27 cellular contexts compared by ENCODE assay signal in genomic region chr11:62648185-62648966, GRCh38.
"Had no signal": no experiment of that assay in that cellular context is flagged by ENCODE, and none has a peak within 500 bp of the region (broad histone marks: within the 10 kb centered on the region; RNA-seq: fewer than 3 reads in every experiment).

No MANE protein-coding gene starts in this region.

- H3K4me2 ChIP-seq: neural progenitor cell had no signal

- H3K27me3 Mint-ChIP-seq: activated CD4-positive, alpha-beta memory T cell treated with anti-CD3 and anti-CD28 coated beads for 36 hours; activated CD4-positive, alpha-beta T cell treated with anti-CD3 and anti-CD28 coated beads, Interleukin-2, amount 10 ng/mL, durations not matched to agents 24 days and 14 days; central memory CD8-positive, alpha-beta T cell; stimulated activated naive CD8-positive, alpha-beta T cell treated with anti-CD3 and anti-CD28 coated beads, Interleukin-15, Interleukin-2, amounts not matched to agents 100 ng/mL and 50 ng/mL, for 24 hours had no signal

- H3K27me3 ChIP-seq: esophagus squamous epithelium, heart right ventricle, left lung, neural progenitor cell had no signal

- ATAC-seq: activated T-cell treated with anti-CD3 and anti-CD28 coated beads, Interleukin-2, amount 50 U/mL, for 72 hours; heart right ventricle; left lung; lower lobe of right lung; natural killer cell; sciatic nerve; stimulated activated effector memory CD8-positive, alpha-beta T cell treated with anti-CD3 and anti-CD28 coated beads, Interleukin-12 subunit alpha, Interleukin-12 subunit beta, amount 100 ng/mL, for 72 hours had no signal

- H3K9me3 ChIP-seq: esophagus squamous epithelium, heart right ventricle, left lung, lower lobe of right lung, thoracic aorta had no signal

- H3K27ac Mint-ChIP-seq: activated CD4-positive, alpha-beta memory T cell treated with anti-CD3 and anti-CD28 coated beads for 36 hours; activated CD4-positive, alpha-beta T cell treated with anti-CD3 and anti-CD28 coated beads, Interleukin-2, amount 10 ng/mL, durations not matched to agents 24 days and 14 days; activated T-cell treated with anti-CD3 and anti-CD28 coated beads, Interleukin-2, amount 50 U/mL, for 72 hours; natural killer cell; neural progenitor cell; stimulated activated effector memory CD8-positive, alpha-beta T cell treated with anti-CD3 and anti-CD28 coated beads, Interleukin-12 subunit alpha, Interleukin-12 subunit beta, amount 100 ng/mL, for 72 hours; stimulated activated naive CD8-positive, alpha-beta T cell treated with anti-CD3 and anti-CD28 coated beads, Interleukin-15, Interleukin-2, amounts not matched to agents 100 ng/mL and 50 ng/mL, for 24 hours had no signal

- H3K9me3 Mint-ChIP-seq: activated CD4-positive, alpha-beta memory T cell treated with anti-CD3 and anti-CD28 coated beads for 36 hours; activated CD4-positive, alpha-beta T cell treated with anti-CD3 and anti-CD28 coated beads, Interleukin-2, amount 10 ng/mL, durations not matched to agents 24 days and 14 days; activated T-cell treated with anti-CD3 and anti-CD28 coated beads, Interleukin-2, amount 50 U/mL, for 72 hours; central memory CD8-positive, alpha-beta T cell; natural killer cell; neural progenitor cell; stimulated activated effector memory CD8-positive, alpha-beta T cell treated with anti-CD3 and anti-CD28 coated beads, Interleukin-12 subunit alpha, Interleukin-12 subunit beta, amount 100 ng/mL, for 72 hours; stimulated activated naive CD8-positive, alpha-beta T cell treated with anti-CD3 and anti-CD28 coated beads, Interleukin-15, Interleukin-2, amounts not matched to agents 100 ng/mL and 50 ng/mL, for 24 hours had no signal

- H3K9ac ChIP-seq: neural progenitor cell had no signal

- H3K27ac ChIP-seq: epithelial cell of prostate, heart right ventricle, left lung, lower lobe of right lung, neural progenitor cell, thoracic aorta had no signal

- DNase-seq: activated CD4-positive, alpha-beta memory T cell treated with anti-CD3 and anti-CD28 coated beads for 36 hours; activated CD4-positive, alpha-beta T cell treated with anti-CD3 and anti-CD28 coated beads, Interleukin-2, amount 10 ng/mL, durations not matched to agents 24 days and 14 days; activated CD4-positive, CD25-positive, alpha-beta regulatory T cell treated with anti-CD3 and anti-CD28 coated beads, Interleukin-2, amount 50 U/mL, for 72 hours; activated effector memory CD4-positive, alpha-beta T cell treated with Interleukin-2 at 50 U/mL for 16 hours; activated naive CD4-positive, alpha-beta T cell treated with anti-CD3 and anti-CD28 coated beads, Interleukin-2, amount 50 U/mL, for 16 hours; activated T-cell treated with anti-CD3 and anti-CD28 coated beads, Interleukin-2, amount 50 U/mL, for 72 hours; anterior cingulate cortex; effector CD8-positive, alpha-beta T cell; esophagus squamous epithelium; foreskin melanocyte; heart right ventricle; kidney glomerular epithelial cell; left lung; lower lobe of right lung; mesendoderm; natural killer cell; stimulated activated CD4-positive, alpha-beta T cell treated with anti-CD3 and anti-CD28 coated beads, Interleukin-4, amount 100 ng/mL, for 24 hours; T-helper 2 cell; trophoblast cell had no signal

- H3K4me3 ChIP-seq: esophagus squamous epithelium, heart right ventricle, left lung, lower lobe of right lung, neural progenitor cell, skin epidermis, thoracic aorta had no signal

- H3K4me3 Mint-ChIP-seq: activated CD4-positive, alpha-beta memory T cell treated with anti-CD3 and anti-CD28 coated beads for 36 hours; activated CD4-positive, alpha-beta T cell treated with anti-CD3 and anti-CD28 coated beads, Interleukin-2, amount 10 ng/mL, durations not matched to agents 24 days and 14 days; activated T-cell treated with anti-CD3 and anti-CD28 coated beads, Interleukin-2, amount 50 U/mL, for 72 hours; central memory CD8-positive, alpha-beta T cell; natural killer cell; neural progenitor cell; stimulated activated effector memory CD8-positive, alpha-beta T cell treated with anti-CD3 and anti-CD28 coated beads, Interleukin-12 subunit alpha, Interleukin-12 subunit beta, amount 100 ng/mL, for 72 hours; stimulated activated naive CD8-positive, alpha-beta T cell treated with anti-CD3 and anti-CD28 coated beads, Interleukin-15, Interleukin-2, amounts not matched to agents 100 ng/mL and 50 ng/mL, for 24 hours had no signal

- H3K36me3 Mint-ChIP-seq: natural killer cell had no signal

- H3K36me3 ChIP-seq: neural progenitor cell had no signal

- H2AFZ ChIP-seq: neural progenitor cell had no signal
